In the genomic region with DNA sequence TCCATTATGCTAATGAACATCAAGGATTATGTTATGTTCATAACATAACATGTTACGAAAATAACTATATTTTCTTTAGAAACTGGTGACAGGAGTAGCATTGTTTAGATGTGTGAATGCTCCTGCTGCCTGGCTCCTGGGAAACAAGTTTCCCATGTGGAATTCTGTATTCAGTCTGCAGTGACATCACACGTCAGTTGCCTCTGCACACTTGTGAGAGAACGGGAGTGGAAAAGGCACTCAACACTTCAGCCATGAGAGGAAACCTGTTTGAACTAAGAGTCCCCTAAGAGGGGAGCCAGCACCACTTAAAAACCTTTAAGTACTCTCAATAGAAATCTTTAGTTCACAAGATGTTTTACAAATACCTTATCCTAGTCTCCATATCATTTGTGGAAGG, we compare ENCODE assay signal across 24 cellular contexts.
"Had no signal": no experiment of that assay in that cellular context is flagged by ENCODE, and none has a peak within 500 bp of the region (broad histone marks: within the 10 kb centered on the region; RNA-seq: fewer than 3 reads in every experiment).

No MANE protein-coding gene starts in this region.

- ATAC-seq: gastrocnemius medialis; heart right ventricle; mucosa of descending colon; naive thymus-derived CD8-positive, alpha-beta T cell; psoas muscle; right lobe of liver; stimulated activated memory B cell treated with anti-CD40 and anti-IgM and Interleukin-4, amounts not matched to agents 10 μg/mL and 1 μg/mL and 100 μg/mL, for 72 hours had no signal

- H3K4me1 Mint-ChIP-seq: naive thymus-derived CD8-positive, alpha-beta T cell; stimulated activated memory B cell treated with anti-CD40 and anti-IgM and Interleukin-4, amounts not matched to agents 10 μg/mL and 1 μg/mL and 100 μg/mL, for 72 hours had no signal

- H3K36me3 Mint-ChIP-seq: naive thymus-derived CD8-positive, alpha-beta T cell; stimulated activated memory B cell treated with anti-CD40 and anti-IgM and Interleukin-4, amounts not matched to agents 10 μg/mL and 1 μg/mL and 100 μg/mL, for 72 hours had no signal

- H3K27me3 ChIP-seq: dorsolateral prefrontal cortex, esophagus muscularis mucosa, gastrocnemius medialis, neutrophil, right lobe of liver, transverse colon had no signal

- DNase-seq: cortex of kidney; effector memory CD4-positive, alpha-beta T cell; gastrocnemius medialis; heart right ventricle; hypothalamus; left ventricle myocardium inferior; mammary epithelial cell; mucosa of descending colon; naive thymus-derived CD8-positive, alpha-beta T cell; psoas muscle; retina; right lobe of liver; stimulated activated CD4-positive, alpha-beta T cell treated with anti-CD3 and anti-CD28 coated beads, Interleukin-15, amount 100 ng/mL, for 24 hours; stimulated activated CD4-positive, alpha-beta T cell treated with anti-CD3 and anti-CD28 coated beads, Interleukin-1b, Interleukin-23, amount 100 ng/mL, for 48 hours; stimulated activated CD4-positive, alpha-beta T cell treated with anti-CD3 and anti-CD28 coated beads, Interleukin-4, amount 100 ng/mL, for 24 hours had no signal

- H3K4me3 ChIP-seq: dorsolateral prefrontal cortex, esophagus muscularis mucosa, gastrocnemius medialis, heart right ventricle, left ventricle myocardium inferior, mucosa of descending colon, psoas muscle, right lobe of liver, transverse colon had no signal

- H3K36me3 ChIP-seq: esophagus muscularis mucosa, gastrocnemius medialis, heart right ventricle, left ventricle myocardium inferior, neutrophil, right lobe of liver, transverse colon had no signal

- H3K9me3 Mint-ChIP-seq: naive thymus-derived CD8-positive, alpha-beta T cell; stimulated activated memory B cell treated with anti-CD40 and anti-IgM and Interleukin-4, amounts not matched to agents 10 μg/mL and 1 μg/mL and 100 μg/mL, for 72 hours; stimulated activated naive CD8-positive, alpha-beta T cell treated with anti-CD3 and anti-CD28 coated beads, Interleukin-15, Interleukin-2, amounts not matched to agents 100 ng/mL and 50 ng/mL, for 24 hours had no signal

- H3K27ac ChIP-seq: dorsolateral prefrontal cortex, epithelial cell of prostate, esophagus muscularis mucosa, gastrocnemius medialis, heart right ventricle, left ventricle myocardium inferior, neutrophil, psoas muscle, right lobe of liver, transverse colon had no signal

- H3K4me1 ChIP-seq: gastrocnemius medialis, left ventricle myocardium inferior, psoas muscle, right lobe of liver, transverse colon had no signal

- H3K27ac Mint-ChIP-seq: stimulated activated memory B cell treated with anti-CD40 and anti-IgM and Interleukin-4, amounts not matched to agents 10 μg/mL and 1 μg/mL and 100 μg/mL, for 72 hours; stimulated activated naive CD8-positive, alpha-beta T cell treated with anti-CD3 and anti-CD28 coated beads, Interleukin-15, Interleukin-2, amounts not matched to agents 100 ng/mL and 50 ng/mL, for 24 hours had no signal

- H3K4me3 Mint-ChIP-seq: naive thymus-derived CD8-positive, alpha-beta T cell; stimulated activated memory B cell treated with anti-CD40 and anti-IgM and Interleukin-4, amounts not matched to agents 10 μg/mL and 1 μg/mL and 100 μg/mL, for 72 hours; stimulated activated naive CD8-positive, alpha-beta T cell treated with anti-CD3 and anti-CD28 coated beads, Interleukin-15, Interleukin-2, amounts not matched to agents 100 ng/mL and 50 ng/mL, for 24 hours had no signal

- FAIRE-seq: islet of Langerhans, urothelium cell line had no signal

- H3K9me3 ChIP-seq: esophagus muscularis mucosa, gastrocnemius medialis, heart right ventricle, mucosa of descending colon, neutrophil, right lobe of liver, transverse colon had no signal
